Comparison of ENCODE assay signal across 23 cellular contexts in genomic region chr1:50326026-50326425, GRCh38.
"Had no signal": no experiment of that assay in that cellular context is flagged by ENCODE, and none has a peak within 500 bp of the region (broad histone marks: within the 10 kb centered on the region; RNA-seq: fewer than 3 reads in every experiment).

No MANE protein-coding gene starts in this region.

- H3K27ac ChIP-seq: colonic mucosa, coronary artery, dorsolateral prefrontal cortex, epithelial cell of prostate, esophagus muscularis mucosa, esophagus squamous epithelium, foreskin keratinocyte, gastrocnemius medialis, gastroesophageal sphincter, heart left ventricle, heart right ventricle had no signal

- H3K36me3 ChIP-seq: colonic mucosa, esophagus muscularis mucosa, esophagus squamous epithelium, gastrocnemius medialis, gastroesophageal sphincter, heart left ventricle, heart right ventricle had no signal

- H3K27me3 ChIP-seq: colonic mucosa, gastrocnemius medialis had no signal

- H3K4me3 ChIP-seq: colonic mucosa, coronary artery, dorsolateral prefrontal cortex, esophagus muscularis mucosa, esophagus squamous epithelium, gastrocnemius medialis, gastroesophageal sphincter, heart left ventricle, heart right ventricle had no signal

- H3K9me3 ChIP-seq: colonic mucosa, esophagus muscularis mucosa, esophagus squamous epithelium, gastrocnemius medialis, gastroesophageal sphincter, heart left ventricle, heart right ventricle had no signal

- DNase-seq: colonic mucosa; cortex of kidney; dermis blood vessel endothelial cell; dorsolateral prefrontal cortex; effector CD4-positive, alpha-beta T cell; effector CD8-positive, alpha-beta T cell; effector memory CD4-positive, alpha-beta T cell; effector memory CD8-positive, alpha-beta T cell; endodermal cell; erythroblast; esophagus squamous epithelium; foreskin fibroblast; foreskin keratinocyte; foreskin melanocyte; gastrocnemius medialis; glutamatergic neuron; head of caudate nucleus; heart left ventricle; heart right ventricle had no signal

- H3K4me1 ChIP-seq: esophagus muscularis mucosa, esophagus squamous epithelium, foreskin keratinocyte, gastrocnemius medialis, gastroesophageal sphincter, heart left ventricle, heart right ventricle had no signal
